ENCODE assay signal across 12 cellular contexts in genomic region chr9:128114326-128115186, GRCh38. TPM values are rescaled to one million over a fixed set of nuclear protein-coding genes. Genes with fewer than 3 reads are reported as not detected.
DNase-seq lines count a peak whose midpoint lies in the region; ATAC-seq and TF ChIP-seq lines count a peak whose summit lies in the region.
"Had no signal": no experiment of that assay in that cellular context is flagged by ENCODE, and none has a peak within 500 bp of the region (broad histone marks: within the 10 kb centered on the region; RNA-seq: fewer than 3 reads in every experiment).

No MANE protein-coding gene starts in this region.

- no peaks in the 10 kb centered on the region for H3K9me3 ChIP-seq in stomach

- peak overlapping the region; percentile 88 to 97 (median 93) for H3K27ac ChIP-seq in stomach

- intact Hi-C loops in activated B cell treated with CpG ODN at 0.5 μM for 24 hours (cut with micrococcal nuclease), result loop anchor here (1.0 to 5.0 kb wide), 4 partner anchors 14 to 132 kb away; partner anchors contain the start of gene EEIG1
- intact Hi-C loops in stomach (cut with DNase I; ENCODE audit: low total_unique reads), result no loop called here

- ATAC-seq in activated B cell treated with CpG ODN at 0.5 μM for 24 hours (ENCODE audit: low read depth) (no peak), left lobe of liver (no peak)
- ATAC-seq: CD8-positive, alpha-beta T cell had no signal

- peak overlapping the region; percentile 17 to 43 (median 32) for H3K4me3 ChIP-seq in stomach

- no peak overlapping the region for H3K4me3 Mint-ChIP-seq in activated B cell treated with CpG ODN at 0.5 μM for 24 hours
- H3K4me3 Mint-ChIP-seq: CD8-positive, alpha-beta T cell had no signal

- H3K27me3 Mint-ChIP-seq in activated B cell treated with CpG ODN at 0.5 μM for 24 hours, result no peaks in the 10 kb centered on the region

- DNase-seq in activated B cell treated with CpG ODN at 0.5 μM for 24 hours (no peak), left lobe of liver (ENCODE audit: low spot score) (peak; percentile 60), stomach (peak; percentile 26), NCI-H2081 treated with DMSO at 0.1 percent for 48 hours (lab: John Stamatoyannopoulos, UW) (no peak), cerebellar cortex (ENCODE audit: low spot score) (no peak), NCI-H1092 (lab: John Stamatoyannopoulos, UW) (no peak)
- DNase-seq: activated CD4-positive, alpha-beta T cell treated with anti-CD3 and anti-CD28 coated beads for 48 hours; CD8-positive, alpha-beta T cell; NCI-H2081 had no signal

- peaks cover 31% of the 10 kb centered on the region for H3K36me3 Mint-ChIP-seq in activated B cell treated with CpG ODN at 0.5 μM for 24 hours (ENCODE audit: low read depth)

- POLR2A ChIA-PET in activated B cell treated with CpG ODN at 0.5 μM for 24 hours (lab: Charles Lee), result interaction anchor here (0.6 to 2.2 kb wide), 13 partner anchors 20 to 208 kb away, joined by 3 to 15 read pairs (median 6); partner anchors contain the start of genes BBLN, EEIG1 and NAIF1

- TF ChIP-seq CTCF in activated B cell treated with CpG ODN at 0.5 μM for 24 hours (IDR thresholded peaks at IDR 0.05) (no peak), stomach (IDR thresholded peaks at IDR 0.05) (no peak)

- no peak for TF ChIP-seq POLR2A in stomach (IDR thresholded peaks at IDR 0.05)

- peaks cover 0 to 28% (median 15%) of the 10 kb centered on the region in 4 donors for H3K36me3 ChIP-seq in stomach

- peaks cover 13 to 51% (median 43%) of the 10 kb centered on the region in 4 donors for H3K4me1 ChIP-seq in stomach

- H3K4me1 Mint-ChIP-seq in activated B cell treated with CpG ODN at 0.5 μM for 24 hours, result peaks cover 42% of the 10 kb centered on the region

- no peak for TF ChIP-seq EP300 in stomach (IDR thresholded peaks at IDR 0.05)

- CTCF ChIA-PET in activated B cell treated with CpG ODN at 0.5 μM for 24 hours (lab: Charles Lee), result interaction anchor here (0.5 to 4.3 kb wide), 4 partner anchors 21 to 430 kb away, joined by 3 to 32 read pairs (median 4); no protein-coding TSS in a partner anchor

- no peaks in the 10 kb centered on the region for H3K27me3 ChIP-seq in stomach

- no peaks in the 10 kb centered on the region for H3K9me3 Mint-ChIP-seq in activated B cell treated with CpG ODN at 0.5 μM for 24 hours
- H3K9me3 Mint-ChIP-seq: CD8-positive, alpha-beta T cell had no signal

- peak overlapping the region; percentile 92 for H3K27ac Mint-ChIP-seq in activated B cell treated with CpG ODN at 0.5 μM for 24 hours
- H3K27ac Mint-ChIP-seq: CD8-positive, alpha-beta T cell had no signal

- WGBS in stomach, 5 donors, result 36 to 76% (median 55%) methylated on average over 24 to 29 of the region's 29 CpGs

RNA-seq across cellular contexts. Expression of gene PTGES2, which starts 13.0 kb away (rescaled TPM):
- total RNA-seq in activated B cell treated with CpG ODN at 0.5 μM for 24 hours (86.7 and 89.2 TPM in 2 replicates), left lobe of liver (35.8 TPM), stomach (100 to 1,000 TPM in 3 of 5 donors, 10 to 100 TPM in 2; 47.2 to 570 (median 125) TPM)
- polyA plus RNA-seq in stomach, result 10 to 100 TPM; 50.1 to 69.9 (median 58.3) TPM

RNA-seq across cellular contexts. Expression of gene LCN2, which starts 34.7 kb away (rescaled TPM):
- total RNA-seq in activated B cell treated with CpG ODN at 0.5 μM for 24 hours, result not detected in 2 replicates
- total RNA-seq in left lobe of liver, result 2.7 TPM
- 100 to 1,000 TPM in 3 of 5 donors, 10 to 100 TPM in 1, not detected in 1; 10.8 to 756 (median 444) TPM for total RNA-seq in stomach
- 100 to 1,000 TPM in 2 of 3 donors, 10 to 100 TPM in 1; 33.1 to 922 (median 369) TPM for polyA plus RNA-seq in stomach
- total RNA-seq: astrocyte; CD8-positive, alpha-beta T cell; LHCN-M2; lung microvascular endothelial cell had no signal

RNA-seq across cellular contexts. Expression of gene BBLN, which starts 45.5 kb away (rescaled TPM):
- total RNA-seq in activated B cell treated with CpG ODN at 0.5 μM for 24 hours, result 47.7 and 53.6 TPM in 2 replicates
- 20.8 TPM for total RNA-seq in left lobe of liver
- total RNA-seq in stomach, result 100 to 1,000 TPM in 2 of 5 donors, 10 to 100 TPM in 2, not detected in 1; 17.8 to 193 (median 113) TPM
- polyA plus RNA-seq in stomach, result 100 to 1,000 TPM; 108 to 161 (median 147) TPM

RNA-seq across cellular contexts. Expression of gene SLC25A25, which starts 46.5 kb away (rescaled TPM):
- total RNA-seq in activated B cell treated with CpG ODN at 0.5 μM for 24 hours (8.0 and 9.4 TPM in 2 replicates), left lobe of liver (76.9 TPM), stomach (10 to 100 TPM; 12.3 to 37.1 (median 32.6) TPM)
- 1 to 10 TPM; 7.9 to 9.2 (median 8.1) TPM for polyA plus RNA-seq in stomach

RNA-seq across cellular contexts. Expression of gene NAIF1, which starts 47.4 kb away (rescaled TPM):
- total RNA-seq in activated B cell treated with CpG ODN at 0.5 μM for 24 hours, result 10.4 and 11.1 TPM in 2 replicates
- 6.3 TPM for total RNA-seq in left lobe of liver
- total RNA-seq in stomach, result 10 to 100 TPM in 2 of 5 donors, 1 to 10 TPM in 3; 1.8 to 40.3 (median 6.7) TPM
- polyA plus RNA-seq in stomach, result 10 to 100 TPM in 1 of 3 donors, 1 to 10 TPM in 2; 7.0 to 10.3 (median 8.7) TPM

Comparison
In these comparisons a context has a peak if more than half of its experiments do, and no peak if none do; other contexts are left out.
1. DNase-seq: peak in left lobe of liver (single experiment) and stomach (single experiment); none in activated B cell treated with CpG ODN at 0.5 μM for 24 hours (single experiment), NCI-H2081 treated with DMSO at 0.1 percent for 48 hours (single experiment), cerebellar cortex (single experiment) and NCI-H1092 (single experiment).